ENCODE assay signal across 11 cellular contexts in the genomic region with DNA sequence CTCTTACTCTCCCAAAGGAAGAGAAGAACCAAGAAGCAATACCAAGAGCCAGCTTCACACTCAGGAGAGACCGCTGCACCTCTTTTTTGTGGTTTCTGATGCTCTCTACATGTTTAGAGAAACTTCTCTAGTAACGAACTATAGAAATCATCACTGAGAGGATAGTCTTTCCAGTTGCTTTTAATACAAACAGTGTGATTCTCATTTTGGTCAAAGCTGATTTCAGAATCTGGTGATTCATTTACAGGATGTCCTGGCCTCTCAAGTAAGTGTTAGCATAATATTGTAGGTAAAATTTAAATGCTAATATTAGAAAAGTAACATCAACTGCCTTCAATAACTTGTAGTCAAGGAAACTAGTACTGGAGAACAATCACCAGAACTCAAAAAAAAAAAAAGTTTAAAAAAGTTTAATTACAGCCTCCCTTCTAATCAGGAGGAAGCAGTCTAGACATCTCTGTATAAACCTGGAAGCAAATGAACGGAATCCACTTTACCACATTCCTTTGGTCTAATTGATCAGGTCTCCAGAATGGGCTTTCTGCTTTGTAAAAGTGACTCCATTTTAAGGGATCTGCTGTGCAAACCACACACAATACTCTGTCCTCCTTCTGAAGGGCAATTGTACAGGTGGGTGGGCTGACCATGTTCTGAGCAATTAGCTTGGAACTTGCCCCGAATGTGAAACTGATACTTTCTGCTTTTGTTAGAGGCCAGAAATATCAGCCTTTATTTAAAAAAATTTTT. TPM values are rescaled to one million over a fixed set of nuclear protein-coding genes. Genes with fewer than 3 reads are reported as not detected.
A peak's percentile ranks its signal among the peaks of the same experiment; 100 is the strongest.
DNase-seq lines count a peak whose midpoint lies in the region; ATAC-seq, FAIRE-seq and TF ChIP-seq lines count a peak whose summit lies in the region.
"Had no signal": no experiment of that assay in that cellular context is flagged by ENCODE, and none has a peak within 500 bp of the region (broad histone marks: within the 10 kb centered on the region; RNA-seq: fewer than 3 reads in every experiment).

No MANE protein-coding gene starts in this region.

- H3K79me2 ChIP-seq in keratinocyte (ENCODE audit: control insufficient read depth, insufficient read depth, low read length) = peaks cover 10% of the 10 kb centered on the region

- ATAC-seq in esophagus mucosa = no peak
- ATAC-seq in HG02885 (IDR thresholded peaks at IDR 0.05; ENCODE audit: poor library complexity, unreplicated experiment) = no peak

- peak overlapping the region; percentile 10 for H3K9ac ChIP-seq in HUES6 (ENCODE audit: low read length)
- no peak overlapping the region for H3K9ac ChIP-seq in keratinocyte (ENCODE audit: control insufficient read depth, extremely low read depth, insufficient read depth, low read length)
- H3K9ac ChIP-seq in subcutaneous abdominal adipose tissue (ENCODE audit: low read length in 5 of 5) = peak overlapping the region in 1 of 5 donors; percentile 20

- peak overlapping the region in 3 of 5 experiments; percentile 13 to 96 (median 87) for H3K4me3 Mint-ChIP-seq in brain

- dilution Hi-C loops in keratinocyte (cut with MboI; ENCODE audit: extremely low pct_ligation_motif_present, low sequenced_read_pairs) = no loop called here

- no peak for FAIRE-seq in keratinocyte (lab: Jason Lieb, UNC)

- no peak overlapping the region for H3K4me3 ChIP-seq in HUES6 (ENCODE audit: low read depth, low read length)
- H3K4me3 ChIP-seq in keratinocyte (ENCODE audit: control insufficient read depth in 2 of 3, extremely low read depth in 1 of 3, insufficient read depth in 2 of 3, low read depth in 1 of 3, low read length in 3 of 3) = no peak overlapping the region
- H3K4me3 ChIP-seq in subcutaneous abdominal adipose tissue (ENCODE audit: low read depth in 1 of 5, low read length in 5 of 5) = peak overlapping the region in 2 of 5 donors; percentile 7 to 16

- peaks cover 14% of the 10 kb centered on the region for H3K36me3 Mint-ChIP-seq in brain

- peaks cover 82% of the 10 kb centered on the region for H3K27me3 Mint-ChIP-seq in brain

- H3K9me3 ChIP-seq in HUES6 (ENCODE audit: control insufficient read depth, insufficient read depth, low read depth, low read length) (no peaks in the 10 kb centered on the region), keratinocyte (ENCODE audit: control insufficient read depth, low read depth, low read length) (no peaks in the 10 kb centered on the region), subcutaneous abdominal adipose tissue (ENCODE audit: control insufficient read depth in 5 of 5, low read length in 5 of 5) (no peaks in the 10 kb centered on the region)

- no peaks in the 10 kb centered on the region for H4K20me1 ChIP-seq in keratinocyte (ENCODE audit: control insufficient read depth, extremely low read depth, insufficient read depth, low read length)

- H3K4me1 Mint-ChIP-seq in brain = peaks cover 70% of the 10 kb centered on the region

- H3K9me1 ChIP-seq in keratinocyte (ENCODE audit: control insufficient read depth, extremely low read depth, insufficient read depth, low read length) = no peaks in the 10 kb centered on the region

- TF ChIP-seq CTCF in brain (conservative IDR thresholded peaks at IDR 0.05) = no peak
- no peak for TF ChIP-seq CTCF in keratinocyte (optimal IDR thresholded peaks at IDR 0.05 in 1 of 3, IDR thresholded peaks at IDR 0.05 in 1 of 3, conservative IDR thresholded peaks at IDR 0.05 in 1 of 3; ENCODE audit: extremely low read depth in 1 of 3, insufficient read depth in 2 of 3, low read length in 3 of 3)

- peaks cover 24% of the 10 kb centered on the region for H3K36me3 ChIP-seq in HUES6 (ENCODE audit: control insufficient read depth, insufficient read depth, low read length)
- H3K36me3 ChIP-seq in keratinocyte (ENCODE audit: control insufficient read depth in 2 of 2, extremely low read depth in 1 of 2, insufficient read depth in 2 of 2, low read length in 2 of 2) = peaks cover 2 to 9% of the 10 kb centered on the region in 2 experiments
- H3K36me3 ChIP-seq in subcutaneous abdominal adipose tissue (ENCODE audit: control insufficient read depth in 5 of 5, insufficient read depth in 5 of 5, low read length in 5 of 5) = peaks cover 0 to 16% (median 5%) of the 10 kb centered on the region in 5 donors

- peak overlapping the region; percentile 85 for H3K4me2 ChIP-seq in keratinocyte (ENCODE audit: control insufficient read depth, extremely low read depth, insufficient read depth, low read depth, low read length)

- peak overlapping the region in 2 of 5 experiments; percentile 87 to 95 for H3K27ac Mint-ChIP-seq in brain

- H3K27me3 ChIP-seq in HUES6 (ENCODE audit: control insufficient read depth, insufficient read depth, low read length) (peaks cover 39% of the 10 kb centered on the region), keratinocyte (ENCODE audit: control insufficient read depth, extremely low read depth, insufficient read depth, low read length) (no peaks in the 10 kb centered on the region), subcutaneous abdominal adipose tissue (ENCODE audit: control insufficient read depth in 5 of 5, insufficient read depth in 4 of 5, low read length in 5 of 5) (peaks cover 0 to 2% (median 0%) of the 10 kb centered on the region in 5 donors)

- H3K4me1 ChIP-seq in HUES6 (ENCODE audit: control insufficient read depth, insufficient read depth, low read length) (peaks cover 40% of the 10 kb centered on the region), keratinocyte (ENCODE audit: control insufficient read depth, extremely low read depth, insufficient read depth, low read length) (peaks cover 59% of the 10 kb centered on the region), subcutaneous abdominal adipose tissue (ENCODE audit: control insufficient read depth in 5 of 5, insufficient read depth in 5 of 5, low read length in 5 of 5) (peaks cover 4 to 66% (median 48%) of the 10 kb centered on the region in 5 donors)

- H3K27ac ChIP-seq in HUES6 (ENCODE audit: low read depth, low read length) = no peak overlapping the region; the same call in 1 of the 2 replicates
- no peak overlapping the region for H3K27ac ChIP-seq in keratinocyte (ENCODE audit: control insufficient read depth, insufficient read depth, low read length)
- H3K27ac ChIP-seq in subcutaneous abdominal adipose tissue (ENCODE audit: low read depth, low read length) = peak overlapping the region; percentile 84

- no peak overlapping the region for H2AFZ ChIP-seq in keratinocyte (ENCODE audit: control insufficient read depth, low read length)

- peaks cover 0 to 5% (median 0%) of the 10 kb centered on the region in 5 experiments for H3K9me3 Mint-ChIP-seq in brain

- no peak for DNase-seq in keratinocyte (ENCODE audit: low read depth, low spot score)
- no peak for DNase-seq in stimulated activated naive CD4-positive, alpha-beta T cell (lab: John Stamatoyannopoulos, UW)
- DNase-seq in effector CD8-positive, alpha-beta T cell (lab: John Stamatoyannopoulos, UW) = no peak
- DNase-seq: activated naive CD4-positive, alpha-beta T cell; NCI-H1436 treated with DMSO at 0.1 percent for 48 hours; stimulated activated naive CD4-positive, alpha-beta T cell treated with Interleukin-2 at 50 U/mL for 16 hours had no signal

RNA-seq across cellular contexts. Expression of gene LAMB1, which starts 3.0 kb away (rescaled TPM):
- polyA plus RNA-seq in brain (ENCODE audit: insufficient read depth, low read depth, low replicate concordance) = 11.2 TPM
- 74.1 to 97.9 TPM (median 79.8 TPM) in 3 replicates for polyA plus RNA-seq in keratinocyte
- 117 TPM for polyA plus RNA-seq in keratinocyte (2011; ENCODE audit: low read depth)
- polyA plus RNA-seq in keratinocyte (2011; cell fraction: cytosol; rRNA removed) = 28.6 and 29.7 TPM in 2 replicates
- 287 and 320 TPM in 2 replicates for polyA plus RNA-seq in keratinocyte (2011; cell fraction: nucleus; rRNA removed)
- 26.0 and 98.2 TPM in 2 replicates for polyA plus RNA-seq in keratinocyte (2012; ENCODE audit: low replicate concordance)
- 210 to 345 TPM (median 248 TPM) in 3 replicates for polyA minus RNA-seq in keratinocyte
- polyA minus RNA-seq in keratinocyte (2011; cell fraction: cytosol; rRNA and poly(A)+ RNA removed) = 89.2 TPM
- polyA minus RNA-seq in keratinocyte (2011; cell fraction: nucleus; rRNA and poly(A)+ RNA removed) = 248 and 360 TPM in 2 replicates
- total RNA-seq in esophagus mucosa = 35.0 TPM
